Comparison of ENCODE assay signal across 28 cellular contexts in the genomic region with DNA sequence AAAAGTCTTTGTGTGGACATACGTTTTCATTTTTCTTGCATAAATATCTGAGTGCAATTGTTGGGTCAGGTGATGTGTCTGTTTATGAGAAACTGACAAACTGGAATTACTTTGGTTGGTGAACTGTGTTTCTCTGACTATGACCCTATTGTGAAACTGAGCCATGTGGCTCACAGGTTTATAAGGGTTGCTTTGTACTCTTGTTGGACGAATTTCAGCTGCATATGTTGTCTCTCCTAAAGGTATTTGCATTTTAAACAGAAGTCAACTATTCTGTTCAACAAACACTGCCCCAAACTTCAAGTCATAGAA. TPM values are rescaled to one million over a fixed set of nuclear protein-coding genes. Genes with fewer than 3 reads are reported as not detected.
A peak's percentile ranks its signal among the peaks of the same experiment; 100 is the strongest.
DNase-seq lines count a peak whose midpoint lies in the region; ATAC-seq, FAIRE-seq and TF ChIP-seq lines count a peak whose summit lies in the region.
"Had no signal": no experiment of that assay in that cellular context is flagged by ENCODE, and none has a peak within 500 bp of the region (broad histone marks: within the 10 kb centered on the region; RNA-seq: fewer than 3 reads in every experiment).

No MANE protein-coding gene starts in this region.

- no peak overlapping the region for H3K4me3 Mint-ChIP-seq in MCF 10A (ENCODE audit: unreplicated experiment)
- H3K4me3 Mint-ChIP-seq in endodermal cell, result no peak overlapping the region
- H3K4me3 Mint-ChIP-seq in CD8-positive, alpha-beta memory T cell, result no peak overlapping the region
- H3K4me3 Mint-ChIP-seq: activated CD8-positive, alpha-beta T cell treated with anti-CD3 and anti-CD28 coated beads for 36 hours; activated naive CD8-positive, alpha-beta T cell treated with anti-CD3 and anti-CD28 coated beads, Interleukin-2, amount 50 U/mL, for 24 hours; stimulated activated naive CD8-positive, alpha-beta T cell treated with anti-CD3 and anti-CD28 coated beads, Interleukin-15, amount 100 ng/mL, for 72 hours had no signal

- peak; percentile 11 for DNase-seq in MCF 10A (ENCODE audit: unreplicated experiment)
- no peak for DNase-seq in breast epithelium (ENCODE audit: low spot score in 2 of 2)
- DNase-seq in SK-MEL-5 (ENCODE audit: low read depth, low spot score), result peak; percentile 99
- peak; percentile 14 to 47 for DNase-seq in foreskin keratinocyte
- DNase-seq in endodermal cell, result no peak
- no peak for DNase-seq in CD8-positive, alpha-beta memory T cell
- no peak for DNase-seq in H54 (ENCODE audit: insufficient read length, low spot score)
- DNase-seq: 8988T; activated CD4-positive, CD25-positive, alpha-beta regulatory T cell treated with anti-CD3 and anti-CD28 coated beads, Interleukin-2, amount 50 U/mL, for 72 hours; activated CD8-positive, alpha-beta T cell treated with anti-CD3 and anti-CD28 coated beads for 36 hours; activated effector memory CD4-positive, alpha-beta T cell treated with Interleukin-2 at 50 U/mL for 16 hours; activated naive CD8-positive, alpha-beta T cell treated with anti-CD3 and anti-CD28 coated beads, Interleukin-2, amount 50 U/mL, for 24 hours; body of pancreas; DMS53; effector CD4-positive, alpha-beta T cell; lower lobe of right lung; MG63; NCI-H1417; NCI-H2081; NCI-H345; stimulated activated naive CD8-positive, alpha-beta T cell treated with anti-CD3 and anti-CD28 coated beads, Interleukin-15, amount 100 ng/mL, for 72 hours; T-helper 1 cell had no signal

- BruUV-seq in MCF 10A (replicated peaks; lab: Mats Ljungman, UMichigan), result no TSS peak

- H3K4me1 ChIP-seq in breast epithelium, result no peaks in the 10 kb centered on the region
- H3K4me1 ChIP-seq in foreskin keratinocyte, result no peaks in the 10 kb centered on the region
- H3K4me1 ChIP-seq in endodermal cell (ENCODE audit: control insufficient read depth, insufficient read depth, low read length), result no peaks in the 10 kb centered on the region
- no peaks in the 10 kb centered on the region for H3K4me1 ChIP-seq in CD8-positive, alpha-beta memory T cell (ENCODE audit: insufficient read depth, low read length)
- H3K4me1 ChIP-seq: body of pancreas, lower lobe of right lung, tibial nerve had no signal

- no peak for FAIRE-seq in H54 (lab: Jason Lieb, UNC)
- FAIRE-seq: K562 had no signal

- CTCF ChIA-PET in MCF 10A (lab: Yijun Ruan, JAX), result no interaction called here
- CTCF ChIA-PET in CD8-positive, alpha-beta memory T cell (lab: Charles Lee), result no interaction called here

- H3K9ac ChIP-seq in endodermal cell (ENCODE audit: extremely low read depth, low read length, poor library complexity, severe bottlenecking), result no peak overlapping the region

- H3K4me3 ChIP-seq in breast epithelium, result no peak overlapping the region
- H3K4me3 ChIP-seq in endodermal cell (ENCODE audit: low read length), result no peak overlapping the region
- H3K4me3 ChIP-seq in CD8-positive, alpha-beta memory T cell (ENCODE audit: low read length), result no peak overlapping the region
- H3K4me3 ChIP-seq: body of pancreas, K562, lower lobe of right lung, MG63, SJSA1, tibial nerve had no signal

- no peaks in the 10 kb centered on the region for H3K9me3 Mint-ChIP-seq in MCF 10A (ENCODE audit: unreplicated experiment)
- H3K9me3 Mint-ChIP-seq in endodermal cell, result no peaks in the 10 kb centered on the region
- H3K9me3 Mint-ChIP-seq in CD8-positive, alpha-beta memory T cell, result no peaks in the 10 kb centered on the region
- H3K9me3 Mint-ChIP-seq: activated CD8-positive, alpha-beta T cell treated with anti-CD3 and anti-CD28 coated beads for 36 hours; activated naive CD8-positive, alpha-beta T cell treated with anti-CD3 and anti-CD28 coated beads, Interleukin-2, amount 50 U/mL, for 24 hours; stimulated activated naive CD8-positive, alpha-beta T cell treated with anti-CD3 and anti-CD28 coated beads, Interleukin-15, amount 100 ng/mL, for 72 hours had no signal

- POLR2A ChIA-PET in MCF 10A (lab: Yijun Ruan, JAX), result interaction anchor here (0.6 kb wide), 1 partner anchor 8 kb away, joined by 4 read pairs; no protein-coding TSS in a partner anchor
- POLR2A ChIA-PET in CD8-positive, alpha-beta memory T cell (lab: Charles Lee), result no interaction called here

- no peak for TF ChIP-seq CTCF in MCF 10A (IDR thresholded peaks at IDR 0.05; ENCODE audit: unreplicated experiment)
- TF ChIP-seq CTCF in breast epithelium (IDR thresholded peaks at IDR 0.05), result no peak
- TF ChIP-seq CTCF in foreskin keratinocyte (conservative IDR thresholded peaks at IDR 0.05), result no peak
- no peak for TF ChIP-seq CTCF in endodermal cell (conservative IDR thresholded peaks at IDR 0.05)

- H3K27ac Mint-ChIP-seq in MCF 10A (ENCODE audit: low read depth, unreplicated experiment), result no peak overlapping the region
- H3K27ac Mint-ChIP-seq in endodermal cell, result no peak overlapping the region
- H3K27ac Mint-ChIP-seq in CD8-positive, alpha-beta memory T cell, result no peak overlapping the region
- H3K27ac Mint-ChIP-seq: activated CD8-positive, alpha-beta T cell treated with anti-CD3 and anti-CD28 coated beads for 36 hours; activated naive CD8-positive, alpha-beta T cell treated with anti-CD3 and anti-CD28 coated beads, Interleukin-2, amount 50 U/mL, for 24 hours; progenitor cell of endocrine pancreas had no signal

- H3K27ac ChIP-seq in breast epithelium (no peak overlapping the region), foreskin keratinocyte (no peak overlapping the region), endodermal cell (ENCODE audit: low read depth, low read length) (no peak overlapping the region)
- H3K27ac ChIP-seq in CD8-positive, alpha-beta memory T cell (ENCODE audit: low read depth, low read length), result no peak overlapping the region
- H3K27ac ChIP-seq: body of pancreas, lower lobe of right lung, SJSA1, tibial nerve had no signal

- H3K27me3 Mint-ChIP-seq in MCF 10A (ENCODE audit: insufficient read depth, unreplicated experiment), result no peaks in the 10 kb centered on the region
- peaks cover 6% of the 10 kb centered on the region for H3K27me3 Mint-ChIP-seq in endodermal cell (ENCODE audit: insufficient read depth)
- H3K27me3 Mint-ChIP-seq in CD8-positive, alpha-beta memory T cell, result peaks cover 8 to 23% of the 10 kb centered on the region in 2 donors

- H3K27me3 ChIP-seq in breast epithelium, result no peaks in the 10 kb centered on the region
- H3K27me3 ChIP-seq in foreskin keratinocyte, result peaks cover 59% of the 10 kb centered on the region
- H3K27me3 ChIP-seq in endodermal cell (ENCODE audit: control insufficient read depth, insufficient read depth, low read length, poor library complexity, severe bottlenecking), result no peaks in the 10 kb centered on the region
- no peaks in the 10 kb centered on the region for H3K27me3 ChIP-seq in CD8-positive, alpha-beta memory T cell (ENCODE audit: insufficient read depth, low read length, poor library complexity, severe bottlenecking)
- H3K27me3 ChIP-seq: body of pancreas had no signal

- no peak for TF ChIP-seq POLR2A in breast epithelium (IDR thresholded peaks at IDR 0.05)
- no peak for TF ChIP-seq POLR2A in H54 (IDR thresholded peaks at IDR 0.05; ENCODE audit: low read depth, low read length)

- H3K9me3 ChIP-seq in breast epithelium, result no peaks in the 10 kb centered on the region
- H3K9me3 ChIP-seq in endodermal cell (ENCODE audit: control insufficient read depth, low read length), result no peaks in the 10 kb centered on the region
- H3K9me3 ChIP-seq in CD8-positive, alpha-beta memory T cell (ENCODE audit: low read length), result no peaks in the 10 kb centered on the region
- H3K9me3 ChIP-seq: body of pancreas, lower lobe of right lung, MG63, SJSA1, tibial nerve had no signal

- in situ Hi-C loops in SK-MEL-5 (cut with HindIII; ENCODE audit: low pct_unique_long_range_greater_than_20kb, low sequenced_read_pairs), result no loop called here

- WGBS in endodermal cell (ENCODE audit: insufficient coverage in 1 of 2, insufficient read length in 1 of 2), 2 experiments, result 80 to 93% methylated on average over 1 to 2 of the region's 2 CpGs

- H3K36me3 ChIP-seq in breast epithelium, result no peaks in the 10 kb centered on the region
- no peaks in the 10 kb centered on the region for H3K36me3 ChIP-seq in endodermal cell (ENCODE audit: control insufficient read depth, insufficient read depth, low read length)
- no peaks in the 10 kb centered on the region for H3K36me3 ChIP-seq in CD8-positive, alpha-beta memory T cell (ENCODE audit: insufficient read depth, low read length)
- H3K36me3 ChIP-seq: lower lobe of right lung, MG63, SJSA1, tibial nerve had no signal

- intact Hi-C loops in MCF 10A (cut with micrococcal nuclease) (no loop called here), breast epithelium (cut with DNase I; ENCODE audit: low total_unique reads) (no loop called here)

- no peaks in the 10 kb centered on the region for H3K4me1 Mint-ChIP-seq in MCF 10A (ENCODE audit: insufficient read depth, unreplicated experiment)
- peaks cover 4% of the 10 kb centered on the region for H3K4me1 Mint-ChIP-seq in endodermal cell
- no peaks in the 10 kb centered on the region for H3K4me1 Mint-ChIP-seq in CD8-positive, alpha-beta memory T cell
- H3K4me1 Mint-ChIP-seq: activated naive CD8-positive, alpha-beta T cell treated with anti-CD3 and anti-CD28 coated beads, Interleukin-2, amount 50 U/mL, for 24 hours; stimulated activated naive CD8-positive, alpha-beta T cell treated with anti-CD3 and anti-CD28 coated beads, Interleukin-15, amount 100 ng/mL, for 72 hours had no signal

- ATAC-seq in foreskin keratinocyte, result no peak
- no peak for ATAC-seq in HG02642 (IDR thresholded peaks at IDR 0.05; ENCODE audit: poor library complexity, unreplicated experiment)
- ATAC-seq: activated CD8-positive, alpha-beta T cell treated with anti-CD3 and anti-CD28 coated beads for 36 hours; body of pancreas; K562; lower lobe of right lung; Panc1; stimulated activated naive CD8-positive, alpha-beta T cell treated with anti-CD3 and anti-CD28 coated beads, Interleukin-15, amount 100 ng/mL, for 72 hours had no signal

- H3K36me3 Mint-ChIP-seq in MCF 10A (ENCODE audit: insufficient read depth, unreplicated experiment) (peaks cover 6% of the 10 kb centered on the region), endodermal cell (ENCODE audit: low read depth) (no peaks in the 10 kb centered on the region)
- no peaks in the 10 kb centered on the region for H3K36me3 Mint-ChIP-seq in CD8-positive, alpha-beta memory T cell

RNA-seq across cellular contexts. Expression of gene RASD2, which starts 34.4 kb away (rescaled TPM):
- total RNA-seq in MCF 10A (2022) (not detected in 2 replicates), breast epithelium (1 to 10 TPM in 1 of 3 donors, under 1 TPM in 2; 0.16 to 1.3 (median 0.88) TPM), foreskin keratinocyte (0.07 TPM in 2 replicates), endodermal cell (under 1 TPM; 0.15 to 0.24 TPM)
- total RNA-seq in SK-MEL-5 (2014; rRNA removed; shearing (Covaris generic)), result 0.37 TPM in 2 replicates
- 1.6 and 2.3 TPM in 2 replicates for polyA plus RNA-seq in SK-MEL-5 (2015; cell fraction: cytosol; rRNA removed)
- 1.1 and 2.0 TPM in 2 replicates for polyA plus RNA-seq in SK-MEL-5 (2015; cell fraction: nucleus; rRNA removed)
- polyA plus RNA-seq in foreskin keratinocyte, result 0.06 and 0.10 TPM in 2 replicates
- 2.4 TPM for polyA plus RNA-seq in endodermal cell (2013, experiment 1 of 2)
- 2.0 TPM for polyA plus RNA-seq in endodermal cell (2013, experiment 2 of 2)
- under 1 TPM; 0.09 to 0.24 TPM for total RNA-seq in CD8-positive, alpha-beta memory T cell
- not detected for polyA plus RNA-seq in CD8-positive, alpha-beta memory T cell
- total RNA-seq: activated CD8-positive, alpha-beta T cell treated with anti-CD3 and anti-CD28 coated beads for 36 hours; SJSA1 had no signal
- polyA plus RNA-seq: K562 had no signal

Comparison
In these comparisons a context has a peak if more than half of its experiments do, and no peak if none do; other contexts are left out.
1. DNase-seq: peak in MCF 10A (single experiment), SK-MEL-5 (single experiment) and foreskin keratinocyte (2 of 2); none in breast epithelium (0 of 2), endodermal cell (single experiment), CD8-positive, alpha-beta memory T cell (0 of 5) and H54 (single experiment).